In genomic region chr12:94793191-94793595, GRCh38 we compare ENCODE assay signal across 1 cellular context.
TF ChIP-seq lines count a peak whose summit lies in the region.

No MANE protein-coding gene starts in this region.

TF ChIP-seq in HEK293, 187 proteins besides CTCF, POLR2A, EP300 and RAD21 (continued from another document):
- TF ChIP-seq, protein P1, sequence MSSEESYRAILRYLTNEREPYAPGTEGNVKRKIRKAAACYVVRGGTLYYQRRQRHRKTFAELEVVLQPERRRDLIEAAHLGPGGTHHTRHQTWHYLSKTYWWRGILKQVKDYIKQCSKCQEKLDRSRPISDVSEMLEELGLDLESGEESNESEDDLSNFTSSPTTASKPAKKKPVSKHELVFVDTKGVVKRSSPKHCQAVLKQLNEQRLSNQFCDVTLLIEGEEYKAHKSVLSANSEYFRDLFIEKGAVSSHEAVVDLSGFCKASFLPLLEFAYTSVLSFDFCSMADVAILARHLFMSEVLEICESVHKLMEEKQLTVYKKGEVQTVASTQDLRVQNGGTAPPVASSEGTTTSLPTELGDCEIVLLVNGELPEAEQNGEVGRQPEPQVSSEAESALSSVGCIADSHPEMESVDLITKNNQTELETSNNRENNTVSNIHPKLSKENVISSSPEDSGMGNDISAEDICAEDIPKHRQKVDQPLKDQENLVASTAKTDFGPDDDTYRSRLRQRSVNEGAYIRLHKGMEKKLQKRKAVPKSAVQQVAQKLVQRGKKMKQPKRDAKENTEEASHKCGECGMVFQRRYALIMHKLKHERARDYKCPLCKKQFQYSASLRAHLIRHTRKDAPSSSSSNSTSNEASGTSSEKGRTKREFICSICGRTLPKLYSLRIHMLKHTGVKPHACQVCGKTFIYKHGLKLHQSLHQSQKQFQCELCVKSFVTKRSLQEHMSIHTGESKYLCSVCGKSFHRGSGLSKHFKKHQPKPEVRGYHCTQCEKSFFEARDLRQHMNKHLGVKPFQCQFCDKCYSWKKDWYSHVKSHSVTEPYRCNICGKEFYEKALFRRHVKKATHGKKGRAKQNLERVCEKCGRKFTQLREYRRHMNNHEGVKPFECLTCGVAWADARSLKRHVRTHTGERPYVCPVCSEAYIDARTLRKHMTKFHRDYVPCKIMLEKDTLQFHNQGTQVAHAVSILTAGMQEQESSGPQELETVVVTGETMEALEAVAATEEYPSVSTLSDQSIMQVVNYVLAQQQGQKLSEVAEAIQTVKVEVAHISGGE (tag by site-specific recombination; conservative IDR thresholded peaks at IDR 0.05; ENCODE audit: low read depth): no peak
- TF ChIP-seq ZNF560 (tag by site-specific recombination; IDR thresholded peaks at IDR 0.05; ENCODE audit: borderline replicate concordance) (no peak), ZNF138 (tag by site-specific recombination; IDR thresholded peaks at IDR 0.05; ENCODE audit: borderline replicate concordance) (no peak), MZF1 (tag by site-specific recombination; IDR thresholded peaks at IDR 0.05; ENCODE audit: borderline replicate concordance) (no peak), ZNF121 (tag by site-specific recombination; IDR thresholded peaks at IDR 0.05) (no peak), ZEB2 (tag by site-specific recombination; IDR thresholded peaks at IDR 0.05) (no peak), IKZF3 (tag by site-specific recombination; IDR thresholded peaks at IDR 0.05) (0 out of 2 replicates have a peak, but pooled peaks have one; percentile 24), ZNF184 (tag by site-specific recombination; IDR thresholded peaks at IDR 0.05) (no peak), ZNF488 (tag by site-specific recombination; IDR thresholded peaks at IDR 0.05) (no peak), KLF1 (tag by site-specific recombination; IDR thresholded peaks at IDR 0.05) (no peak), ZIC2 (tag by site-specific recombination; IDR thresholded peaks at IDR 0.05) (0 out of 2 replicates have a peak, but pooled peaks have one; percentile 15), ZNF701 (tag by site-specific recombination; IDR thresholded peaks at IDR 0.05) (no peak), ZNF10 (tag by site-specific recombination; IDR thresholded peaks at IDR 0.05) (peak; percentile 76), BCL11A (tag by site-specific recombination; IDR thresholded peaks at IDR 0.05; ENCODE audit: low read depth) (no peak), ZNF248 (tag by site-specific recombination; IDR thresholded peaks at IDR 0.05) (no peak), ZNF16 (tag by site-specific recombination; IDR thresholded peaks at IDR 0.05; ENCODE audit: low read depth) (no peak), ZSCAN30 (tag by site-specific recombination; IDR thresholded peaks at IDR 0.05) (0 out of 2 replicates have a peak, but pooled peaks have one; percentile 34), ZNF76 (tag by site-specific recombination; IDR thresholded peaks at IDR 0.05; ENCODE audit: borderline replicate concordance, low read depth) (no peak), ZSCAN16 (tag by site-specific recombination; IDR thresholded peaks at IDR 0.05) (no peak), ZBTB1 (tag by site-specific recombination; IDR thresholded peaks at IDR 0.05) (no peak), ZFHX2 (tag by site-specific recombination; conservative IDR thresholded peaks at IDR 0.05) (no peak), ZNF776 (tag by site-specific recombination; IDR thresholded peaks at IDR 0.05; ENCODE audit: borderline replicate concordance) (no peak), ZFP69B (tag by site-specific recombination; IDR thresholded peaks at IDR 0.05) (peak; percentile 89)
- TF ChIP-seq, protein P2, sequence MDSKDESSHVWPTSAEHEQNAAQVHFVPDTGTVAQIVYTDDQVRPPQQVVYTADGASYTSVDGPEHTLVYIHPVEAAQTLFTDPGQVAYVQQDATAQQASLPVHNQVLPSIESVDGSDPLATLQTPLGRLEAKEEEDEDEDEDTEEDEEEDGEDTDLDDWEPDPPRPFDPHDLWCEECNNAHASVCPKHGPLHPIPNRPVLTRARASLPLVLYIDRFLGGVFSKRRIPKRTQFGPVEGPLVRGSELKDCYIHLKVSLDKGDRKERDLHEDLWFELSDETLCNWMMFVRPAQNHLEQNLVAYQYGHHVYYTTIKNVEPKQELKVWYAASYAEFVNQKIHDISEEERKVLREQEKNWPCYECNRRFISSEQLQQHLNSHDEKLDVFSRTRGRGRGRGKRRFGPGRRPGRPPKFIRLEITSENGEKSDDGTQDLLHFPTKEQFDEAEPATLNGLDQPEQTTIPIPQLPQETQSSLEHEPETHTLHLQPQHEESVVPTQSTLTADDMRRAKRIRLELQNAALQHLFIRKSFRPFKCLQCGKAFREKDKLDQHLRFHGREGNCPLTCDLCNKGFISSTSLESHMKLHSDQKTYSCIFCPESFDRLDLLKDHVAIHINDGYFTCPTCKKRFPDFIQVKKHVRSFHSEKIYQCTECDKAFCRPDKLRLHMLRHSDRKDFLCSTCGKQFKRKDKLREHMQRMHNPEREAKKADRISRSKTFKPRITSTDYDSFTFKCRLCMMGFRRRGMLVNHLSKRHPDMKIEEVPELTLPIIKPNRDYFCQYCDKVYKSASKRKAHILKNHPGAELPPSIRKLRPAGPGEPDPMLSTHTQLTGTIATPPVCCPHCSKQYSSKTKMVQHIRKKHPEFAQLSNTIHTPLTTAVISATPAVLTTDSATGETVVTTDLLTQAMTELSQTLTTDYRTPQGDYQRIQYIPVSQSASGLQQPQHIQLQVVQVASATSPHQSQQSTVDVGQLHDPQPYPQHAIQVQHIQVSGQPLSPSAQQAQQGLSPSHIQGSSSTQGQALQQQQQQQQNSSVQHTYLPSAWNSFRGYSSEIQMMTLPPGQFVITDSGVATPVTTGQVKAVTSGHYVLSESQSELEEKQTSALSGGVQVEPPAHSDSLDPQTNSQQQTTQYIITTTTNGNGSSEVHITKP (tag by site-specific recombination; IDR thresholded peaks at IDR 0.05): no peak
- TF ChIP-seq, protein P3, sequence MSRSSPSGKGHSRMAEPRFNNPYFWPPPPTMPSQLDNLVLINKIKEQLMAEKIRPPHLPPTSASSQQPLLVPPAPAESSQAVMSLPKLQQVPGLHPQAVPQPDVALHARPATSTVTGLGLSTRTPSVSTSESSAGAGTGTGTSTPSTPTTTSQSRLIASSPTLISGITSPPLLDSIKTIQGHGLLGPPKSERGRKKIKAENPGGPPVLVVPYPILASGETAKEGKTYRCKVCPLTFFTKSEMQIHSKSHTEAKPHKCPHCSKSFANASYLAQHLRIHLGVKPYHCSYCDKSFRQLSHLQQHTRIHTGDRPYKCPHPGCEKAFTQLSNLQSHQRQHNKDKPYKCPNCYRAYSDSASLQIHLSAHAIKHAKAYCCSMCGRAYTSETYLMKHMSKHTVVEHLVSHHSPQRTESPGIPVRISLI (tag by site-specific recombination; IDR thresholded peaks at IDR 0.05): no peak
